In genomic region chr14:31961881-31962280, GRCh38 we compare ENCODE assay signal across 23 cellular contexts.
DNase-seq lines count a peak whose midpoint lies in the region; ATAC-seq, FAIRE-seq and TF ChIP-seq lines count a peak whose summit lies in the region.
"Had no signal": no experiment of that assay in that cellular context is flagged by ENCODE, and none has a peak within 500 bp of the region (broad histone marks: within the 10 kb centered on the region; RNA-seq: fewer than 3 reads in every experiment).

No MANE protein-coding gene starts in this region.

- H3K79me2 ChIP-seq in neural progenitor cell (ENCODE audit: low read depth): no peaks in the 10 kb centered on the region

- no peaks in the 10 kb centered on the region for H4K20me1 ChIP-seq in neural progenitor cell (ENCODE audit: low read depth)
- H4K20me1 ChIP-seq: BLaER1 had no signal

- TF ChIP-seq CTCF in neural progenitor cell (IDR thresholded peaks at IDR 0.05): no peak

- H3K4me3 Mint-ChIP-seq in neural progenitor cell: no peak overlapping the region
- H3K4me3 Mint-ChIP-seq: CD8-positive, alpha-beta T cell; GM23338 had no signal

- H3K9ac ChIP-seq in neural progenitor cell: no peak overlapping the region
- H3K9ac ChIP-seq: BLaER1, KMS-11 had no signal

- DNase-seq in DMS 273 (lab: John Stamatoyannopoulos, UW; ENCODE audit: unreplicated experiment) (peak; percentile 73), NCI-H82 treated with DMSO at 0.1 percent for 48 hours (lab: John Stamatoyannopoulos, UW; ENCODE audit: unreplicated experiment) (peak; percentile 90), iris pigment epithelial cell (ENCODE audit: low read depth) (peak; percentile 22), neural progenitor cell (ENCODE audit: low spot score) (no peak), GM12891 (ENCODE audit: insufficient read length, low spot score) (no peak), KG1 (lab: John Stamatoyannopoulos, UW) (no peak)
- DNase-seq: CD8-positive, alpha-beta T cell; DND-41; MG63; NCI-H1105; NCI-H1694 treated with DMSO at 0.1 percent for 48 hours; NCI-H748 treated with DMSO at 0.1 percent for 48 hours; PC-9 had no signal

- peaks cover 18% of the 10 kb centered on the region for H3F3A ChIP-seq in neural progenitor cell (ENCODE audit: low read depth)

- H3K27me3 ChIP-seq in neural progenitor cell: no peaks in the 10 kb centered on the region
- H3K27me3 ChIP-seq: BLaER1, MG63 had no signal

- no peak overlapping the region for H3K4me3 ChIP-seq in neural progenitor cell
- H3K4me3 ChIP-seq: BLaER1, GM23338, MG63, PC-9, SK-N-MC had no signal

- H3K4me1 Mint-ChIP-seq in neural progenitor cell: peaks cover 8% of the 10 kb centered on the region
- H3K4me1 Mint-ChIP-seq: GM23338 had no signal

- H3K27ac ChIP-seq in neural progenitor cell: no peak overlapping the region
- H3K27ac ChIP-seq: BLaER1, KMS-11, PC-9, SK-N-MC had no signal

- peaks cover 36% of the 10 kb centered on the region for H3K4me1 ChIP-seq in neural progenitor cell
- H3K4me1 ChIP-seq: BLaER1 had no signal

- peaks cover 6% of the 10 kb centered on the region for H3K27me3 Mint-ChIP-seq in neural progenitor cell (ENCODE audit: insufficient read depth, low read depth)

- no peak overlapping the region for H2AFZ ChIP-seq in neural progenitor cell (replicated peaks)
- H2AFZ ChIP-seq: PC-9 had no signal

- peak overlapping the region; percentile 21 for H3K4me2 ChIP-seq in neural progenitor cell
- H3K4me2 ChIP-seq: BLaER1, GM23338, KMS-11, PC-9 had no signal

- H3K9me3 Mint-ChIP-seq in neural progenitor cell: peaks cover 12% of the 10 kb centered on the region

- no peaks in the 10 kb centered on the region for H3K36me3 ChIP-seq in neural progenitor cell
- H3K36me3 ChIP-seq: BLaER1, MG63 had no signal

- no peak for ATAC-seq in HG03025 (IDR thresholded peaks at IDR 0.05; ENCODE audit: low FRiP score, unreplicated experiment)
- ATAC-seq: CD8-positive, alpha-beta T cell; GM23338; HCT116; HepG2 had no signal

- no peak for TF ChIP-seq POLR2A in GM12891 (IDR thresholded peaks at IDR 0.05; ENCODE audit: low read depth, low read length)

- H3K36me3 Mint-ChIP-seq in neural progenitor cell: peaks cover 1% of the 10 kb centered on the region
- H3K36me3 Mint-ChIP-seq: CD8-positive, alpha-beta T cell had no signal

- no peak overlapping the region for H3K27ac Mint-ChIP-seq in neural progenitor cell
- H3K27ac Mint-ChIP-seq: CD8-positive, alpha-beta T cell; GM23338 had no signal

- H3K9me3 ChIP-seq in neural progenitor cell (ENCODE audit: low read depth): no peaks in the 10 kb centered on the region
- H3K9me3 ChIP-seq: MG63 had no signal

- FAIRE-seq in GM12891 (lab: Jason Lieb, UNC): no peak
- FAIRE-seq: A204.1, D721Med, G401.6, HepG2 had no signal

TF ChIP-seq in GM12891, 5 proteins besides CTCF, POLR2A, EP300 and RAD21:
- TF ChIP-seq PAX5 (IDR thresholded peaks at IDR 0.05; ENCODE audit: insufficient read depth, low read length, severe bottlenecking) (no peak), TAF1 (IDR thresholded peaks at IDR 0.05; ENCODE audit: low read depth, low read length) (no peak)

Comparison
In these comparisons a context has a peak if more than half of its experiments do, and no peak if none do; other contexts are left out.
1. DNase-seq: peak in DMS 273 (single experiment), NCI-H82 treated with DMSO at 0.1 percent for 48 hours (single experiment) and iris pigment epithelial cell (single experiment); none in neural progenitor cell (single experiment), GM12891 (single experiment) and KG1 (single experiment).